ENCODE assay signal across 11 cellular contexts in the genomic region with DNA sequence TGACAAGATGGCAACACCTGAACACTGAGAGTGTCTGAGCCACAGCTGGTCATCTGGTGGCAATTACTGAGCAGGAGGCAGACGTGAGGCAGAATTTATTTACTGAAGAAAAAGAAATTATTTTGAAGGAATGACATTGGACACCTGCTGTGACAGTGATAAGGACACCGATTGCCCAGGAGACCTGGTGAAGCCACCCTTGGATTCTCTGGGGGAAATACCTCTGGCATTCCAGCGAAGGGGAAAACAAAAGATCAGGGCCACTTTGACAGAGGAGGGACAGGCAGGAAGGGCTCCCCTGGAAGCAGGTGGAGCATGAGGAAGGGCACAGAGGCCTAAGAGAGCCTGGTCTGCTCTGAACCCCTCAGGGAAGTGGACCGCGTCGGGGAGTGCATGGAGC.
A peak's percentile ranks its signal among the peaks of the same experiment; 100 is the strongest.
DNase-seq lines count a peak whose midpoint lies in the region; ATAC-seq and TF ChIP-seq lines count a peak whose summit lies in the region.
"Had no signal": no experiment of that assay in that cellular context is flagged by ENCODE, and none has a peak within 500 bp of the region (broad histone marks: within the 10 kb centered on the region; RNA-seq: fewer than 3 reads in every experiment).

No MANE protein-coding gene starts in this region.

- H3K23me2 ChIP-seq in H9 (ENCODE audit: insufficient read length, low read depth, low read length, poor library complexity, severe bottlenecking): no peaks in the 10 kb centered on the region

- no peak for TF ChIP-seq POLR2A in prostate gland (IDR thresholded peaks at IDR 0.05)

- H3K36me3 Mint-ChIP-seq in activated naive CD8-positive, alpha-beta T cell treated with anti-CD3 and anti-CD28 coated beads, Interleukin-2, amount 50 U/mL, for 24 hours (ENCODE audit: low read depth): peaks cover 2% of the 10 kb centered on the region
- peaks cover 0 to 13% (median 0%) of the 10 kb centered on the region in 3 donors for H3K36me3 Mint-ChIP-seq in naive thymus-derived CD8-positive, alpha-beta T cell
- H3K36me3 Mint-ChIP-seq in H9 (ENCODE audit: insufficient read depth in 1 of 3, low read depth in 3 of 3): peaks cover 0 to 1% (median 0%) of the 10 kb centered on the region in 3 experiments; a peak in 2 of 7 replicates

- H2AK5ac ChIP-seq in H9 (ENCODE audit: insufficient read length, low read length): no peak overlapping the region

- H3K4me1 Mint-ChIP-seq in activated naive CD8-positive, alpha-beta T cell treated with anti-CD3 and anti-CD28 coated beads, Interleukin-2, amount 50 U/mL, for 24 hours: peaks cover 4% of the 10 kb centered on the region
- peaks cover 17 to 34% (median 27%) of the 10 kb centered on the region in 4 donors for H3K4me1 Mint-ChIP-seq in naive thymus-derived CD8-positive, alpha-beta T cell
- peaks cover 14 to 16% of the 10 kb centered on the region in 2 experiments for H3K4me1 Mint-ChIP-seq in H9

- H3K27me3 ChIP-seq in BLaER1 treated with 17β-estradiol and CSF1 and Interleukin-3, amounts not matched to agents 10 nM and 100 nM: no peaks in the 10 kb centered on the region
- H3K27me3 ChIP-seq in H7 (ENCODE audit: control insufficient read depth, insufficient read depth, low read length) (no peaks in the 10 kb centered on the region), H9 (ENCODE audit: insufficient read depth, low read length) (no peaks in the 10 kb centered on the region), prostate gland (replicated peaks; ENCODE audit: insufficient read depth) (no peaks in the 10 kb centered on the region)

- no peak overlapping the region for H4K8ac ChIP-seq in H9 (replicated peaks; ENCODE audit: insufficient read length, low read depth, low read length)

- no peak overlapping the region for H2BK12ac ChIP-seq in H9 (ENCODE audit: insufficient read length, low read depth, low read length)

- no peak overlapping the region for H4K5ac ChIP-seq in H9 (ENCODE audit: insufficient read length, low read depth, low read length)

- intact Hi-C loops in left colon (cut with DNase I, micrococcal nuclease) (no loop called here), prostate gland (cut with DNase I) (no loop called here)

- H2BK120ac ChIP-seq in H9 (ENCODE audit: low read depth, low read length, poor library complexity, severe bottlenecking): no peak overlapping the region

- WGBS in H9 (ENCODE audit: extremely low coverage, insufficient read length, low lambda C conversion rate): no CpG with 5 or more reads among the region's 6 CpGs
- 95% methylated on average over 6 of the region's 6 CpGs for whole genome bisulfite sequencing in prostate gland

- no peak overlapping the region for H2AFZ ChIP-seq in H9 (ENCODE audit: low read length)

- DNase-seq in H7 (peak; percentile 44), left colon (no peak), H9 (no peak), prostate gland (ENCODE audit: low spot score) (no peak)
- DNase-seq in activated naive CD8-positive, alpha-beta T cell treated with anti-CD3 and anti-CD28 coated beads, Interleukin-2, amount 50 U/mL, for 24 hours: no peak
- no peak for DNase-seq in naive thymus-derived CD8-positive, alpha-beta T cell
- DNase-seq: NCI-H1436 treated with DMSO at 0.1 percent for 48 hours, NCI-H2081 treated with DMSO at 0.1 percent for 48 hours had no signal

- POLR2A ChIA-PET in naive thymus-derived CD8-positive, alpha-beta T cell (lab: Charles Lee): interaction anchor here (1.0 to 3.9 kb wide), 5 partner anchors 10 to 27 kb away, joined by 3 to 42 read pairs (median 6); no protein-coding TSS in a partner anchor

- ATAC-seq in activated naive CD8-positive, alpha-beta T cell treated with anti-CD3 and anti-CD28 coated beads, Interleukin-2, amount 50 U/mL, for 24 hours: no peak
- ATAC-seq in naive thymus-derived CD8-positive, alpha-beta T cell: no peak
- no peak for ATAC-seq in left colon

- no peak overlapping the region for H2BK5ac ChIP-seq in H9 (ENCODE audit: insufficient read length, low read length)

- TF ChIP-seq CTCF in H9 (conservative IDR thresholded peaks at IDR 0.05) (no peak), prostate gland (IDR thresholded peaks at IDR 0.05) (no peak)

- H3K9me3 Mint-ChIP-seq in activated naive CD8-positive, alpha-beta T cell treated with anti-CD3 and anti-CD28 coated beads, Interleukin-2, amount 50 U/mL, for 24 hours: no peaks in the 10 kb centered on the region
- H3K9me3 Mint-ChIP-seq in naive thymus-derived CD8-positive, alpha-beta T cell: no peaks in the 10 kb centered on the region
- no peaks in the 10 kb centered on the region for H3K9me3 Mint-ChIP-seq in H9
- H3K9me3 Mint-ChIP-seq: CD4-positive, CD25-positive, alpha-beta regulatory T cell had no signal

- H3K4me3 Mint-ChIP-seq in activated naive CD8-positive, alpha-beta T cell treated with anti-CD3 and anti-CD28 coated beads, Interleukin-2, amount 50 U/mL, for 24 hours: no peak overlapping the region
- peak overlapping the region in 6 of 10 donors; percentile 11 to 62 (median 34) for H3K4me3 Mint-ChIP-seq in naive thymus-derived CD8-positive, alpha-beta T cell
- H3K4me3 Mint-ChIP-seq in H9: no peak overlapping the region
- H3K4me3 Mint-ChIP-seq: CD4-positive, CD25-positive, alpha-beta regulatory T cell had no signal

- H3K56ac ChIP-seq in H9 (ENCODE audit: insufficient read length, low read depth, low read length): no peak overlapping the region

- H4K20me1 ChIP-seq in BLaER1 treated with 17β-estradiol and CSF1 and Interleukin-3, amounts not matched to agents 10 nM and 100 nM: no peaks in the 10 kb centered on the region
- no peaks in the 10 kb centered on the region for H4K20me1 ChIP-seq in H9 (ENCODE audit: control insufficient read depth, insufficient read depth, insufficient read length)

- H3K27me3 Mint-ChIP-seq in activated naive CD8-positive, alpha-beta T cell treated with anti-CD3 and anti-CD28 coated beads, Interleukin-2, amount 50 U/mL, for 24 hours: no peaks in the 10 kb centered on the region
- H3K27me3 Mint-ChIP-seq in naive thymus-derived CD8-positive, alpha-beta T cell: no peaks in the 10 kb centered on the region
- peaks cover 2% of the 10 kb centered on the region; the same call in 1 of the 2 replicates for H3K27me3 Mint-ChIP-seq in H9 (ENCODE audit: low read depth)
- H3K27me3 Mint-ChIP-seq: CD4-positive, CD25-positive, alpha-beta regulatory T cell had no signal

- no peak overlapping the region for H3K18ac ChIP-seq in H9 (ENCODE audit: insufficient read length, low read depth, low read length)

- H3K4me2 ChIP-seq in BLaER1 treated with 17β-estradiol and CSF1 and Interleukin-3, amounts not matched to agents 10 nM and 100 nM: peak overlapping the region; percentile 48 to 84 (median 72)
- no peak overlapping the region for H3K4me2 ChIP-seq in H9 (ENCODE audit: insufficient read depth, insufficient read length, low read length)

- H3K79me2 ChIP-seq in H9 (ENCODE audit: insufficient read depth, low read length): no peaks in the 10 kb centered on the region

- H3K36me3 ChIP-seq in BLaER1 treated with 17β-estradiol and CSF1 and Interleukin-3, amounts not matched to agents 10 nM and 100 nM: peaks cover 0 to 49% (median 19%) of the 10 kb centered on the region in 11 experiments; a peak in 12 of 22 replicates
- H3K36me3 ChIP-seq in H7 (replicated peaks; ENCODE audit: control insufficient read depth, insufficient read depth, low read length): no peaks in the 10 kb centered on the region
- no peaks in the 10 kb centered on the region for H3K36me3 ChIP-seq in prostate gland

- H3K4me1 ChIP-seq in BLaER1 treated with 17β-estradiol and CSF1 and Interleukin-3, amounts not matched to agents 10 nM and 100 nM: peaks cover 26 to 63% (median 34%) of the 10 kb centered on the region in 10 experiments
- peaks cover 2% of the 10 kb centered on the region; the same call in 1 of the 2 replicates for H3K4me1 ChIP-seq in H9 (ENCODE audit: insufficient read depth, low read length)
- no peaks in the 10 kb centered on the region for H3K4me1 ChIP-seq in prostate gland (replicated peaks)

- no peak overlapping the region for H3K4ac ChIP-seq in H9 (ENCODE audit: low read depth, low read length)

- no peak overlapping the region for H3K4me3 ChIP-seq in BLaER1 treated with 17β-estradiol and CSF1 and Interleukin-3, amounts not matched to agents 10 nM and 100 nM
- H3K4me3 ChIP-seq in H7 (ENCODE audit: insufficient read depth, low read depth, low read length): no peak overlapping the region
- H3K4me3 ChIP-seq in prostate gland: no peak overlapping the region
- H3K4me3 ChIP-seq: K562 had no signal

- H2BK20ac ChIP-seq in H9 (ENCODE audit: low read depth, low read length, poor library complexity, severe bottlenecking): no peak overlapping the region

- no peak overlapping the region for H3K14ac ChIP-seq in H9 (ENCODE audit: insufficient read depth, low read length)

- no peak overlapping the region for H3K9ac ChIP-seq in BLaER1 treated with 17β-estradiol and CSF1 and Interleukin-3, amounts not matched to agents 10 nM and 100 nM
- H3K9ac ChIP-seq in H9 (ENCODE audit: extremely low read depth, insufficient read length, low read length): no peak overlapping the region

- H3K9me3 ChIP-seq in BLaER1 treated with 17β-estradiol and CSF1 and Interleukin-3, amounts not matched to agents 10 nM and 100 nM (replicated peaks in 1 of 11): no peaks in the 10 kb centered on the region
- H3K9me3 ChIP-seq in H9 (ENCODE audit: control insufficient read depth, low read depth, low read length) (no peaks in the 10 kb centered on the region), prostate gland (no peaks in the 10 kb centered on the region)

- H4K91ac ChIP-seq in H9 (ENCODE audit: insufficient read length, low read depth, low read length): no peak overlapping the region

- H3T11ph ChIP-seq in H9 (ENCODE audit: low read length): no peak overlapping the region

- peak overlapping the region; percentile 47 for H3K27ac Mint-ChIP-seq in activated naive CD8-positive, alpha-beta T cell treated with anti-CD3 and anti-CD28 coated beads, Interleukin-2, amount 50 U/mL, for 24 hours
- H3K27ac Mint-ChIP-seq in naive thymus-derived CD8-positive, alpha-beta T cell: peak overlapping the region in 8 of 10 donors; percentile 8 to 93 (median 76)
- H3K27ac Mint-ChIP-seq in H9: peak overlapping the region in 1 of 3 experiments; percentile 15; a peak in 3 of 7 replicates

- no peak overlapping the region for H3K23ac ChIP-seq in H9 (ENCODE audit: insufficient read length, low read depth, low read length)

- H3K27ac ChIP-seq in BLaER1 treated with 17β-estradiol and CSF1 and Interleukin-3, amounts not matched to agents 10 nM and 100 nM: peak overlapping the region in 9 of 11 experiments; percentile 8 to 63 (median 47); a peak in 14 of 22 replicates
- H3K27ac ChIP-seq in H9 (ENCODE audit: insufficient read length, low read depth, low read length) (no peak overlapping the region), prostate gland (no peak overlapping the region)

- H3K79me1 ChIP-seq in H9 (ENCODE audit: insufficient read depth, low read depth, low read length, poor library complexity, severe bottlenecking): no peaks in the 10 kb centered on the region

- H2BK15ac ChIP-seq in H9 (ENCODE audit: low read depth, low read length): no peak overlapping the region

Comparison
In these comparisons a context has a peak if more than half of its experiments do, and no peak if none do; other contexts are left out.
1. H3K27ac ChIP-seq: peak in BLaER1 treated with 17β-estradiol and CSF1 and Interleukin-3, amounts not matched to agents 10 nM and 100 nM (9 of 11); none in H9 (single experiment) and prostate gland (0 of 2).
2. H3K4me3 Mint-ChIP-seq: peak in naive thymus-derived CD8-positive, alpha-beta T cell (6 of 10); none in activated naive CD8-positive, alpha-beta T cell treated with anti-CD3 and anti-CD28 coated beads, Interleukin-2, amount 50 U/mL, for 24 hours (single experiment) and H9 (0 of 2).